ENCODE assay signal across 13 cellular contexts in genomic region chr11:12413141-12414055, GRCh38. TPM values are rescaled to one million over a fixed set of nuclear protein-coding genes. Genes with fewer than 3 reads are reported as not detected.
DNase-seq lines count a peak whose midpoint lies in the region; ATAC-seq and TF ChIP-seq lines count a peak whose summit lies in the region.
"Had no signal": no experiment of that assay in that cellular context is flagged by ENCODE, and none has a peak within 500 bp of the region (broad histone marks: within the 10 kb centered on the region; RNA-seq: fewer than 3 reads in every experiment).

No MANE protein-coding gene starts in this region.

- H3K27ac ChIP-seq in SK-N-SH (ENCODE audit: low read depth in 2 of 2, low read length in 1 of 2): peak overlapping the region; percentile 88 to 99
- peak overlapping the region; percentile 39 to 71 for H3K27ac ChIP-seq in esophagus (ENCODE audit: low read depth in 2 of 2, low read length in 1 of 2)
- H3K27ac ChIP-seq in osteoblast (ENCODE audit: low read depth, low read length): peak overlapping the region; percentile 94
- peak overlapping the region; percentile 14 for H3K27ac ChIP-seq in upper lobe of right lung
- H3K27ac ChIP-seq in CD4-positive, alpha-beta memory T cell (ENCODE audit: low read depth, low read length): no peak overlapping the region

- H3K36me3 ChIP-seq in SK-N-SH (replicated peaks in 1 of 2; ENCODE audit: control insufficient read depth in 1 of 2, insufficient read depth in 2 of 2, low read length in 1 of 2) (no peaks in the 10 kb centered on the region), esophagus (ENCODE audit: control insufficient read depth in 2 of 2, insufficient read depth in 2 of 2, low read length in 1 of 2) (no peaks in the 10 kb centered on the region), osteoblast (ENCODE audit: insufficient read depth, low read length) (no peaks in the 10 kb centered on the region), upper lobe of right lung (no peaks in the 10 kb centered on the region)
- no peaks in the 10 kb centered on the region for H3K36me3 ChIP-seq in CD4-positive, alpha-beta memory T cell (ENCODE audit: insufficient read depth, low read length)

- CTCF ChIA-PET in SK-N-SH (lab: Yijun Ruan, JAX): interaction anchor here (0.6 to 1.9 kb wide), 20 partner anchors 83 to 486 kb away, joined by 3 to 7 read pairs (median 3); partner anchors contain the start of gene TEAD1
- CTCF ChIA-PET in CD4-positive, alpha-beta memory T cell (lab: Charles Lee; ENCODE audit: partially characterized antibody): interaction anchor here (1.2 to 1.9 kb wide), 2 partner anchors 37 to 475 kb away, joined by 3 to 6 read pairs; no protein-coding TSS in a partner anchor

- peaks cover 20% of the 10 kb centered on the region for H3F3A ChIP-seq in SK-N-SH (replicated peaks; ENCODE audit: insufficient read depth)

- no peak overlapping the region for H3K4me3 Mint-ChIP-seq in CD4-positive, alpha-beta memory T cell
- H3K4me3 Mint-ChIP-seq: activated B cell treated with CpG ODN at 0.5 μM for 24 hours had no signal

- peaks cover 0 to 5% of the 10 kb centered on the region in 2 donors for H3K27me3 Mint-ChIP-seq in CD4-positive, alpha-beta memory T cell

- H4K20me1 ChIP-seq in SK-N-SH (ENCODE audit: insufficient read depth): no peaks in the 10 kb centered on the region
- H4K20me1 ChIP-seq in osteoblast (ENCODE audit: insufficient read depth, low read length): peaks cover under 1% of the 10 kb centered on the region

- no peaks in the 10 kb centered on the region for H3K9me3 ChIP-seq in SK-N-SH
- H3K9me3 ChIP-seq in esophagus (ENCODE audit: control insufficient read depth in 2 of 2, insufficient read depth in 1 of 2, low read depth in 1 of 2, low read length in 1 of 2): no peaks in the 10 kb centered on the region
- H3K9me3 ChIP-seq in osteoblast (ENCODE audit: low read depth, low read length): no peaks in the 10 kb centered on the region
- H3K9me3 ChIP-seq in upper lobe of right lung: no peaks in the 10 kb centered on the region
- no peaks in the 10 kb centered on the region for H3K9me3 ChIP-seq in CD4-positive, alpha-beta memory T cell (ENCODE audit: control insufficient read depth in 1 of 2, low read length in 2 of 2)
- H3K9me3 ChIP-seq: mucosa of descending colon had no signal

- H3K4me3 ChIP-seq in SK-N-SH (ENCODE audit: low read depth in 2 of 2, low read length in 1 of 2): no peak overlapping the region
- H3K4me3 ChIP-seq in esophagus (ENCODE audit: low read depth in 1 of 2, low read length in 2 of 2): no peak overlapping the region
- no peak overlapping the region for H3K4me3 ChIP-seq in osteoblast (ENCODE audit: insufficient read depth, low read length)
- H3K4me3 ChIP-seq in upper lobe of right lung: no peak overlapping the region
- no peak overlapping the region for H3K4me3 ChIP-seq in CD4-positive, alpha-beta memory T cell (ENCODE audit: low read length in 2 of 2)
- H3K4me3 ChIP-seq: mucosa of descending colon had no signal

- DNase-seq in SK-N-SH (no peak), osteoblast (ENCODE audit: insufficient read length, low spot score, missing footprints) (no peak), upper lobe of right lung (no peak), erythroblast (lab: John Stamatoyannopoulos, UW) (no peak), DMS114 treated with DMSO at 0.1 percent for 48 hours (lab: John Stamatoyannopoulos, UW; ENCODE audit: unreplicated experiment) (no peak)
- DNase-seq in CD4-positive, alpha-beta memory T cell: no peak
- DNase-seq: 8988T, activated B cell treated with CpG ODN at 0.5 μM for 24 hours, activated T-cell treated with anti-CD3 and anti-CD28 coated beads for 4 hours, cortex of kidney, mucosa of descending colon had no signal

- H3K79me2 ChIP-seq in SK-N-SH (ENCODE audit: insufficient read depth) (peaks cover 85% of the 10 kb centered on the region), osteoblast (ENCODE audit: insufficient read depth, low read length) (peaks cover 89% of the 10 kb centered on the region)

- no peak for TF ChIP-seq RAD21 in SK-N-SH (IDR thresholded peaks at IDR 0.05; ENCODE audit: low read length)

- no peaks in the 10 kb centered on the region for H3K9me2 ChIP-seq in SK-N-SH

- H3K36me3 Mint-ChIP-seq in CD4-positive, alpha-beta memory T cell: no peaks in the 10 kb centered on the region

- H3K27me3 ChIP-seq in SK-N-SH (ENCODE audit: insufficient read depth) (no peaks in the 10 kb centered on the region), esophagus (ENCODE audit: control insufficient read depth in 1 of 2, insufficient read depth in 2 of 2, low read length in 2 of 2) (no peaks in the 10 kb centered on the region), osteoblast (ENCODE audit: insufficient read depth, low read length) (no peaks in the 10 kb centered on the region), upper lobe of right lung (no peaks in the 10 kb centered on the region)
- peaks cover 4% of the 10 kb centered on the region for H3K27me3 ChIP-seq in CD4-positive, alpha-beta memory T cell (ENCODE audit: insufficient read depth, low read length)

- intact Hi-C loops in upper lobe of right lung (cut with DNase I): no loop called here
- intact Hi-C loops in CD4-positive, alpha-beta memory T cell (cut with micrococcal nuclease): no loop called here

- TF ChIP-seq CTCF in SK-N-SH (IDR thresholded peaks at IDR 0.05) (no peak), osteoblast (IDR thresholded peaks at IDR 0.05; ENCODE audit: extremely low read depth, low read depth, low read length) (no peak), upper lobe of right lung (IDR thresholded peaks at IDR 0.05) (no peak)

- no peak for ATAC-seq in SK-N-SH treated with all-trans-retinoic acid at 6 μM for 48 hours
- ATAC-seq in upper lobe of right lung: no peak
- ATAC-seq: mucosa of descending colon had no signal

- 86% methylated on average over 8 of the region's 9 CpGs for WGBS in SK-N-SH (ENCODE audit: low lambda C conversion rate)
- WGBS in esophagus, 2 donors: 30 to 50% methylated on average over 9 of the region's 9 CpGs

- no peak overlapping the region for H3K9ac ChIP-seq in SK-N-SH

- H3K4me1 Mint-ChIP-seq in CD4-positive, alpha-beta memory T cell: no peaks in the 10 kb centered on the region
- H3K4me1 Mint-ChIP-seq: activated B cell treated with CpG ODN at 0.5 μM for 24 hours had no signal

- TF ChIP-seq EP300 in SK-N-SH (IDR thresholded peaks at IDR 0.05; ENCODE audit: borderline replicate concordance in 1 of 2, low read depth in 1 of 2, low read length in 1 of 2): no peak

- H3K4me1 ChIP-seq in SK-N-SH (ENCODE audit: control insufficient read depth in 1 of 2, insufficient read depth in 2 of 2, low read depth in 1 of 2, low read length in 1 of 2) (peaks cover 44 to 46% of the 10 kb centered on the region in 2 experiments), esophagus (ENCODE audit: control insufficient read depth in 2 of 2, insufficient read depth in 2 of 2, low read length in 1 of 2) (peaks cover 0 to 4% of the 10 kb centered on the region in 2 donors), osteoblast (ENCODE audit: insufficient read depth, low read length) (peaks cover 75% of the 10 kb centered on the region), upper lobe of right lung (peaks cover 48% of the 10 kb centered on the region)
- no peaks in the 10 kb centered on the region for H3K4me1 ChIP-seq in CD4-positive, alpha-beta memory T cell (ENCODE audit: insufficient read depth, low read length)

- no peaks in the 10 kb centered on the region for H3K9me3 Mint-ChIP-seq in CD4-positive, alpha-beta memory T cell
- H3K9me3 Mint-ChIP-seq: activated B cell treated with CpG ODN at 0.5 μM for 24 hours had no signal

- TF ChIP-seq POLR2A in erythroblast (IDR thresholded peaks at IDR 0.05; ENCODE audit: low read length): no peak

- POLR2A ChIA-PET in SK-N-SH (lab: Yijun Ruan, JAX): no interaction called here
- POLR2A ChIA-PET in CD4-positive, alpha-beta memory T cell (lab: Charles Lee; ENCODE audit: partially characterized antibody): no interaction called here

- H2AFZ ChIP-seq in SK-N-SH (ENCODE audit: low read depth): no peak overlapping the region
- H2AFZ ChIP-seq in osteoblast (ENCODE audit: low read length): no peak overlapping the region

- no peak overlapping the region for H3K27ac Mint-ChIP-seq in CD4-positive, alpha-beta memory T cell
- H3K27ac Mint-ChIP-seq: activated B cell treated with CpG ODN at 0.5 μM for 24 hours had no signal

- H3K4me2 ChIP-seq in SK-N-SH (0 out of 2 replicates have a peak overlapping the region, but pooled peaks have one; percentile 76), osteoblast (ENCODE audit: insufficient read depth, low read length) (peak overlapping the region; percentile 53)

TF ChIP-seq in SK-N-SH, 30 proteins besides CTCF, POLR2A, EP300 and RAD21 (continues in another document):
- TF ChIP-seq EZH2phosphoT487 (IDR thresholded peaks at IDR 0.05; ENCODE audit: borderline replicate concordance, low read depth) (no peak), FOXJ3 (CRISPR knock-in tag; IDR thresholded peaks at IDR 0.05) (no peak), FOSL2 (IDR thresholded peaks at IDR 0.05; ENCODE audit: borderline replicate concordance, low read depth) (no peak)

TF ChIP-seq in SK-N-SH treated with all-trans-retinoic acid at 6 μM for 48 hours, 23 proteins besides CTCF, POLR2A, EP300 and RAD21 (continues in another document):
- TF ChIP-seq ZNF565 (CRISPR knock-in tag; conservative IDR thresholded peaks at IDR 0.05; ENCODE audit: low read depth) (no peak), CSDC2 (CRISPR knock-in tag; IDR thresholded peaks at IDR 0.05) (no peak), SNAI2 (CRISPR knock-in tag; IDR thresholded peaks at IDR 0.05) (no peak), ZFP3 (CRISPR knock-in tag; IDR thresholded peaks at IDR 0.05) (no peak), CREB5 (CRISPR knock-in tag; IDR thresholded peaks at IDR 0.05; ENCODE audit: low read depth) (no peak)

RNA-seq across cellular contexts. Expression of gene PARVA, which starts 36.0 kb away (rescaled TPM):
- polyA plus RNA-seq in SK-N-SH (2012; rRNA removed) (27.6 and 31.6 TPM in 2 replicates), esophagus (10 to 100 TPM in 1 of 2 donors, 1 to 10 TPM in 1; 8.2 to 18.3 TPM)
- 32.5 and 35.2 TPM in 2 replicates for polyA plus RNA-seq in SK-N-SH (2012; cell fraction: cytosol; rRNA removed)
- 14.6 and 24.9 TPM in 2 replicates for polyA plus RNA-seq in SK-N-SH (2012; cell fraction: nucleus; rRNA removed)
- total RNA-seq in osteoblast (74.9 and 83.7 TPM in 2 replicates), upper lobe of right lung (84.0 TPM)
- total RNA-seq in CD4-positive, alpha-beta memory T cell: 1 to 10 TPM; 1.3 to 2.4 TPM
- polyA plus RNA-seq in CD4-positive, alpha-beta memory T cell: 1 to 10 TPM in 1 of 2 donors, under 1 TPM in 1; 0.75 to 1.5 TPM
- total RNA-seq: activated B cell treated with CpG ODN at 0.5 μM for 24 hours had no signal

Comparison
In these comparisons a context has a peak if more than half of its experiments do, and no peak if none do; other contexts are left out.
1. RNA of gene PARVA, which starts 36.0 kb away (total RNA-seq): 84.0 TPM in upper lobe of right lung (single experiment) and 74.9 to 83.7 TPM in osteoblast; 1.3 to 2.4 TPM in CD4-positive, alpha-beta memory T cell; every median in the first group is over 10 times any median in the second.